ENCODE assay signal across 10 cellular contexts in genomic region chr20:33518071-33518470, GRCh38. TPM values are rescaled to one million over a fixed set of nuclear protein-coding genes. Genes with fewer than 3 reads are reported as not detected.
DNase-seq lines count a peak whose midpoint lies in the region; ATAC-seq and TF ChIP-seq lines count a peak whose summit lies in the region.
"Had no signal": no experiment of that assay in that cellular context is flagged by ENCODE, and none has a peak within 500 bp of the region (broad histone marks: within the 10 kb centered on the region; RNA-seq: fewer than 3 reads in every experiment).

No MANE protein-coding gene starts in this region.

- H3K4me3 ChIP-seq in retinal pigment epithelial cell (ENCODE audit: low read length) = no peak overlapping the region

- peak; percentile 89 for DNase-seq in ELR (ENCODE audit: low read depth)
- peak; percentile 29 for DNase-seq in RKO (ENCODE audit: low spot score)
- peak; percentile 86 for DNase-seq in retinal pigment epithelial cell (ENCODE audit: low read depth)
- DNase-seq in GM20000 (ENCODE audit: low spot score) = no peak
- DNase-seq in stimulated activated naive CD4-positive, alpha-beta T cell treated with Interleukin-2 at 50 U/mL for 16 hours (lab: John Stamatoyannopoulos, UW) = no peak
- no peak for DNase-seq in activated T-cell treated with anti-CD3 and anti-CD28 coated beads, Interleukin-2, amount 50 U/mL, for 1 hour
- DNase-seq: stimulated activated CD4-positive, alpha-beta T cell treated with anti-CD3 and anti-CD28 coated beads, Interleukin-15, amount 100 ng/mL, for 24 hours had no signal

- ATAC-seq in esophagus mucosa (peak; percentile 78), GM21367 (IDR thresholded peaks at IDR 0.05; ENCODE audit: unreplicated experiment) (no peak)
- ATAC-seq: activated T-helper 17 cell treated with anti-CD3 and anti-CD28 coated beads, Interleukin-2, amount 50 U/mL, for 72 hours had no signal

- TF ChIP-seq CTCF in retinal pigment epithelial cell (conservative IDR thresholded peaks at IDR 0.05; ENCODE audit: low read depth, low read length) (no peak), GM20000 (IDR thresholded peaks at IDR 0.05; ENCODE audit: extremely low read depth, missing control alignments) (no peak)

RNA-seq across cellular contexts. Expression of gene CBFA2T2, which starts 28.2 kb away (rescaled TPM):
- 9.0 TPM for total RNA-seq in esophagus mucosa

Comparison
In these comparisons a context has a peak if more than half of its experiments do, and no peak if none do; other contexts are left out.
1. DNase-seq: peak in ELR (single experiment), RKO (single experiment) and retinal pigment epithelial cell (single experiment); none in GM20000 (single experiment), stimulated activated naive CD4-positive, alpha-beta T cell treated with Interleukin-2 at 50 U/mL for 16 hours (single experiment) and activated T-cell treated with anti-CD3 and anti-CD28 coated beads, Interleukin-2, amount 50 U/mL, for 1 hour (single experiment).